In the genomic region with DNA sequence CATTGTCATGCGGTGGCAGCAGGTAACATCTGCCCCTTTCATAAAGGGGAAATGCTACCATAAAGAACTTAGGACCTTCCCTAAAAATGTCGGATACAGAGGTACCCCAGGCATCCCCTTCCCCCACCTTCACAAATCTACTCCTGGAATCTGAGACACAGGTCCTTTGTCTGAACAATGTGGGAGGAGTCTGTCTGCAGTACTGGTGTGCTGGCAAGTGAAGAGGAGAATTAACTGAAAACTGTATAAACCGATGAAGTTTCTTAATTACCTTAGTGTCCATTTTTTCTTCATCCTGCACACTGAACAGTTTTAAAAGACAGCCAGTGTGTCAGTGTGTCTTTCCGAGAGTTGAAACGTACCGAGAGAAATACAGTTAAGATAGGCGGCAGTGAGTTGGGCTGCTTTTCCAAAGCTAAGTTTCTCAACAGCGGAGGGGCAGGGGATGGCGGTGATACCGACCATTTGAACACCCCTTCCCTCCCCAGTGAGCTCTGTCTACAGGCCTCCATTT, we compare ENCODE assay signal across 8 cellular contexts. TPM values are rescaled to one million over a fixed set of nuclear protein-coding genes. Genes with fewer than 3 reads are reported as not detected.
DNase-seq lines count a peak whose midpoint lies in the region; ATAC-seq and TF ChIP-seq lines count a peak whose summit lies in the region.

No MANE protein-coding gene starts in this region.

- peaks cover 8% of the 10 kb centered on the region for H3K79me1 ChIP-seq in neuronal stem cell (ENCODE audit: low read depth, low read length)

- no peak for TF ChIP-seq CTCF in CD14-positive monocyte (IDR thresholded peaks at IDR 0.05)
- no peak for TF ChIP-seq CTCF in GM13976 (IDR thresholded peaks at IDR 0.05; ENCODE audit: borderline replicate concordance, control extremely low read depth, extremely low read depth, insufficient read depth, missing control alignments)

- peak overlapping the region; percentile 94 to 98 for H3K4me3 Mint-ChIP-seq in CD14-positive monocyte

- peak overlapping the region; percentile 99 for H3K18ac ChIP-seq in neuronal stem cell (ENCODE audit: low read length)

- H2BK5ac ChIP-seq in neuronal stem cell (ENCODE audit: low read length), result peak overlapping the region; percentile 95

- H3K4ac ChIP-seq in neuronal stem cell (ENCODE audit: low read length), result no peak overlapping the region

- in situ Hi-C loops in GM13976 (cut with MboI; ENCODE audit: low sequenced_read_pairs, unreplicated experiment), result no loop called here

- H3K23ac ChIP-seq in neuronal stem cell (ENCODE audit: low read depth, low read length, poor library complexity), result no peak overlapping the region

- H3K14ac ChIP-seq in neuronal stem cell (ENCODE audit: low read length), result no peak overlapping the region

- H3K27me3 Mint-ChIP-seq in CD14-positive monocyte (ENCODE audit: low read depth in 3 of 3), result no peaks in the 10 kb centered on the region

- H3K4me2 ChIP-seq in neuronal stem cell (ENCODE audit: insufficient read depth, low read length, poor library complexity, severe bottlenecking), result peak overlapping the region; percentile 79

- H3K27me3 ChIP-seq in neuronal stem cell (ENCODE audit: control insufficient read depth in 3 of 3, insufficient read depth in 3 of 3, low read depth in 1 of 3, low read length in 3 of 3), result no peaks in the 10 kb centered on the region

- DNase-seq in CD14-positive monocyte (ENCODE audit: low spot score), result no peak
- DNase-seq in HK-2 (ENCODE audit: unreplicated experiment), result peak; percentile 13
- peak; percentile 80 for DNase-seq in NCI-H748 (lab: John Stamatoyannopoulos, UW; ENCODE audit: unreplicated experiment)
- peak; percentile 58 for DNase-seq in activated CD8-positive, alpha-beta memory T cell treated with anti-CD3 and anti-CD28 coated beads, Interleukin-2, amount 50 U/mL, for 48 hours
- DNase-seq in fibroblast of peridontal ligament (ENCODE audit: extremely low read depth), result peak; percentile 30
- DNase-seq in neuronal stem cell (ENCODE audit: low spot score), result peak; percentile 68
- DNase-seq in GM13976 (ENCODE audit: low spot score), result no peak

- H3K9ac ChIP-seq in neuronal stem cell (ENCODE audit: low read depth, low read length, poor library complexity), result peak overlapping the region; percentile 99

- peaks cover 35% of the 10 kb centered on the region for H3K4me1 Mint-ChIP-seq in CD14-positive monocyte

- peaks cover 0 to 3% (median 0%) of the 10 kb centered on the region in 7 donors for H3K9me3 Mint-ChIP-seq in CD14-positive monocyte

- peaks cover 3 to 14% of the 10 kb centered on the region in 2 donors for H3K4me1 ChIP-seq in neuronal stem cell (ENCODE audit: control insufficient read depth in 2 of 2, insufficient read depth in 1 of 2, low read depth in 1 of 2, low read length in 2 of 2)

- H2AK5ac ChIP-seq in neuronal stem cell (ENCODE audit: low read depth, low read length), result no peak overlapping the region

- H4K91ac ChIP-seq in neuronal stem cell (ENCODE audit: low read depth, low read length, poor library complexity), result no peak overlapping the region

- peak overlapping the region; percentile 85 to 96 (median 86) for H3K27ac Mint-ChIP-seq in CD14-positive monocyte

- peak overlapping the region; percentile 72 for H3K27ac ChIP-seq in neuronal stem cell (replicated peaks; ENCODE audit: low read length)

- peak overlapping the region; percentile 90 to 99 for H3K4me3 ChIP-seq in neuronal stem cell (ENCODE audit: low read length in 2 of 2)

- no peak overlapping the region for H2BK120ac ChIP-seq in neuronal stem cell (ENCODE audit: low read depth, low read length)

- ATAC-seq in HG02870 (IDR thresholded peaks at IDR 0.05; ENCODE audit: unreplicated experiment), result no peak

- H4K8ac ChIP-seq in neuronal stem cell (ENCODE audit: low read depth, low read length), result no peak overlapping the region

- H2BK15ac ChIP-seq in neuronal stem cell (ENCODE audit: low read length), result no peak overlapping the region

- no peak overlapping the region for H2BK12ac ChIP-seq in neuronal stem cell (ENCODE audit: low read length)

- WGBS in neuronal stem cell (ENCODE audit: extremely low coverage in 2 of 2, insufficient read length in 2 of 2, insufficient replicate concordance in 1 of 2), 2 donors, result no CpG with 5 or more reads among the region's 10 CpGs

- H3K36me3 ChIP-seq in neuronal stem cell (replicated peaks in 1 of 2; ENCODE audit: control insufficient read depth in 2 of 2, insufficient read depth in 2 of 2, low read length in 2 of 2), result peaks cover 0 to 40% of the 10 kb centered on the region in 2 donors

- no peaks in the 10 kb centered on the region for H3K9me3 ChIP-seq in neuronal stem cell (replicated peaks in 1 of 2; ENCODE audit: control insufficient read depth in 2 of 2, insufficient read depth in 1 of 2, low read depth in 1 of 2, low read length in 2 of 2)

- intact Hi-C loops in CD14-positive monocyte (cut with micrococcal nuclease), result loop anchor here in 1 of 2 donors (10.0 kb wide), 1 partner anchor 231 kb away; a partner anchor contains a TSS

- H2AFZ ChIP-seq in neuronal stem cell (ENCODE audit: low read length), result peak overlapping the region; percentile 4

- peaks cover 3 to 6% of the 10 kb centered on the region in 2 donors for H3K36me3 Mint-ChIP-seq in CD14-positive monocyte

RNA-seq across cellular contexts. Expression of a gene that starts 1.8 kb away (rescaled TPM):
- polyA plus RNA-seq in CD14-positive monocyte, result 1 to 10 TPM; 2.3 to 5.2 TPM
- 54.9 TPM for polyA plus RNA-seq in neuronal stem cell (2013, experiment 1 of 2)
- 55.6 TPM for polyA plus RNA-seq in neuronal stem cell (2013, experiment 2 of 2)

Comparison
In these comparisons a context has a peak if more than half of its experiments do, and no peak if none do; other contexts are left out.
1. DNase-seq: peak in HK-2 (single experiment), NCI-H748 (single experiment), activated CD8-positive, alpha-beta memory T cell treated with anti-CD3 and anti-CD28 coated beads, Interleukin-2, amount 50 U/mL, for 48 hours (single experiment), fibroblast of peridontal ligament (single experiment) and neuronal stem cell (single experiment); none in CD14-positive monocyte (single experiment) and GM13976 (single experiment).